15 cellular contexts compared by ENCODE assay signal in genomic region chr5:150446103-150446502, GRCh38. TPM values are rescaled to one million over a fixed set of nuclear protein-coding genes. Genes with fewer than 3 reads are reported as not detected.
DNase-seq lines count a peak whose midpoint lies in the region; ATAC-seq and TF ChIP-seq lines count a peak whose summit lies in the region.
"Had no signal": no experiment of that assay in that cellular context is flagged by ENCODE, and none has a peak within 500 bp of the region (broad histone marks: within the 10 kb centered on the region; RNA-seq: fewer than 3 reads in every experiment).

No MANE protein-coding gene starts in this region.

- peak overlapping the region in 1 of 59 donors; percentile 1 for H3K4me3 ChIP-seq in dorsolateral prefrontal cortex
- H3K4me3 ChIP-seq: body of pancreas, thoracic aorta had no signal

- DNase-seq in activated naive CD4-positive, alpha-beta T cell treated with anti-CD3 and anti-CD28 coated beads for 36 hours = no peak
- no peak for DNase-seq in activated naive CD4-positive, alpha-beta T cell (lab: John Stamatoyannopoulos, UW)
- DNase-seq in T-cell = no peak
- DNase-seq in dorsolateral prefrontal cortex = no peak
- DNase-seq in HCEC 1CT = no peak
- DNase-seq: body of pancreas, DMS153, foreskin melanocyte, NCI-H1048, NCI-H2171 treated with DMSO at 0.1 percent for 48 hours had no signal

- H3K27me3 Mint-ChIP-seq in activated naive CD4-positive, alpha-beta T cell treated with anti-CD3 and anti-CD28 coated beads for 36 hours (ENCODE audit: low read depth) = no peaks in the 10 kb centered on the region
- H3K27me3 Mint-ChIP-seq in T-cell = no peaks in the 10 kb centered on the region
- H3K27me3 Mint-ChIP-seq in stimulated activated memory B cell treated with anti-CD40 and anti-IgM and Interleukin-4, amounts not matched to agents 10 μg/mL and 1 μg/mL and 100 μg/mL, for 72 hours = no peaks in the 10 kb centered on the region

- POLR2A ChIA-PET in T-cell (lab: Charles Lee) = interaction anchor here in 1 of 2 donors (0.7 to 1.3 kb wide), 2 partner anchors 35 to 802 kb away, joined by 3 to 4 read pairs; no protein-coding TSS in a partner anchor

- H3K27me3 ChIP-seq in dorsolateral prefrontal cortex = no peaks in the 10 kb centered on the region
- H3K27me3 ChIP-seq: body of pancreas had no signal

- H3K36me3 Mint-ChIP-seq in activated naive CD4-positive, alpha-beta T cell treated with anti-CD3 and anti-CD28 coated beads for 36 hours (ENCODE audit: low read depth) = peaks cover 58% of the 10 kb centered on the region
- peaks cover 57% of the 10 kb centered on the region for H3K36me3 Mint-ChIP-seq in T-cell
- peaks cover 59% of the 10 kb centered on the region for H3K36me3 Mint-ChIP-seq in stimulated activated memory B cell treated with anti-CD40 and anti-IgM and Interleukin-4, amounts not matched to agents 10 μg/mL and 1 μg/mL and 100 μg/mL, for 72 hours

- ATAC-seq in T-cell (replicated peaks in 1 of 4) = no peak
- ATAC-seq in stimulated activated memory B cell treated with anti-CD40 and anti-IgM and Interleukin-4, amounts not matched to agents 10 μg/mL and 1 μg/mL and 100 μg/mL, for 72 hours = no peak
- no peak for ATAC-seq in HG02885 (IDR thresholded peaks at IDR 0.05; ENCODE audit: poor library complexity, unreplicated experiment)
- no peak for ATAC-seq in HG03521 (IDR thresholded peaks at IDR 0.05; ENCODE audit: unreplicated experiment)
- ATAC-seq: body of pancreas, SK-N-SH treated with all-trans-retinoic acid at 6 μM for 48 hours had no signal

- TF ChIP-seq CTCF in dorsolateral prefrontal cortex (IDR thresholded peaks at IDR 0.05 in 54 of 56, conservative IDR thresholded peaks at IDR 0.05 in 2 of 56; ENCODE audit: low read depth in 1 of 56, partially characterized antibody in 56 of 56) = no peak

- no peaks in the 10 kb centered on the region for H3K9me3 Mint-ChIP-seq in activated naive CD4-positive, alpha-beta T cell treated with anti-CD3 and anti-CD28 coated beads for 36 hours
- no peaks in the 10 kb centered on the region for H3K9me3 Mint-ChIP-seq in T-cell
- H3K9me3 Mint-ChIP-seq in stimulated activated memory B cell treated with anti-CD40 and anti-IgM and Interleukin-4, amounts not matched to agents 10 μg/mL and 1 μg/mL and 100 μg/mL, for 72 hours = no peaks in the 10 kb centered on the region

- peaks cover 34% of the 10 kb centered on the region for H3K4me1 Mint-ChIP-seq in activated naive CD4-positive, alpha-beta T cell treated with anti-CD3 and anti-CD28 coated beads for 36 hours (ENCODE audit: low read depth)
- peaks cover 26 to 37% (median 35%) of the 10 kb centered on the region in 3 donors for H3K4me1 Mint-ChIP-seq in T-cell
- H3K4me1 Mint-ChIP-seq in stimulated activated memory B cell treated with anti-CD40 and anti-IgM and Interleukin-4, amounts not matched to agents 10 μg/mL and 1 μg/mL and 100 μg/mL, for 72 hours = peaks cover 37% of the 10 kb centered on the region

- peak overlapping the region in 33 of 59 donors; percentile 13 to 98 (median 61) for H3K27ac ChIP-seq in dorsolateral prefrontal cortex
- H3K27ac ChIP-seq: body of pancreas, thoracic aorta had no signal

- CTCF ChIA-PET in activated naive CD4-positive, alpha-beta T cell treated with anti-CD3 and anti-CD28 coated beads for 36 hours (lab: Charles Lee) = interaction anchor here (0.7 to 2.4 kb wide), 3 partner anchors 9 to 31 kb away, joined by 3 to 16 read pairs (median 3); no protein-coding TSS in a partner anchor
- CTCF ChIA-PET in T-cell (lab: Charles Lee) = interaction anchor here (0.6 to 1.2 kb wide), 2 partner anchors 9 to 12 kb away, joined by 3 read pairs; no protein-coding TSS in a partner anchor

- intact Hi-C loops in activated naive CD4-positive, alpha-beta T cell treated with anti-CD3 and anti-CD28 coated beads for 36 hours (cut with micrococcal nuclease) = no loop called here
- intact Hi-C loops in dorsolateral prefrontal cortex (cut with DNase I) = loop anchor here in 1 of 2 donors (10.0 kb wide), 1 partner anchor 291 kb away; the partner anchor contains the start of gene PDGFRB

- no peak overlapping the region for H3K4me3 Mint-ChIP-seq in activated naive CD4-positive, alpha-beta T cell treated with anti-CD3 and anti-CD28 coated beads for 36 hours
- peak overlapping the region in 1 of 3 donors; percentile 42 for H3K4me3 Mint-ChIP-seq in T-cell
- peak overlapping the region; percentile 20 for H3K4me3 Mint-ChIP-seq in stimulated activated memory B cell treated with anti-CD40 and anti-IgM and Interleukin-4, amounts not matched to agents 10 μg/mL and 1 μg/mL and 100 μg/mL, for 72 hours

- H3K27ac Mint-ChIP-seq in activated naive CD4-positive, alpha-beta T cell treated with anti-CD3 and anti-CD28 coated beads for 36 hours = peak overlapping the region; percentile 99
- peak overlapping the region; percentile 11 to 49 for H3K27ac Mint-ChIP-seq in T-cell
- H3K27ac Mint-ChIP-seq in stimulated activated memory B cell treated with anti-CD40 and anti-IgM and Interleukin-4, amounts not matched to agents 10 μg/mL and 1 μg/mL and 100 μg/mL, for 72 hours = peak overlapping the region; percentile 54

RNA-seq across cellular contexts. Expression of gene RPS14, which starts 3.4 kb away (rescaled TPM):
- total RNA-seq in activated naive CD4-positive, alpha-beta T cell treated with anti-CD3 and anti-CD28 coated beads for 36 hours = 1,000 to 10,000 TPM; 4,594 to 4,738 TPM
- 1,000 to 10,000 TPM; 4,124 to 5,450 (median 5,009) TPM for total RNA-seq in T-cell
- total RNA-seq in dorsolateral prefrontal cortex = 100 to 1,000 TPM; 441 to 866 (median 635) TPM

RNA-seq across cellular contexts. Expression of gene CD74, which starts 33.4 kb away (rescaled TPM):
- 100 to 1,000 TPM; 312 to 316 TPM for total RNA-seq in activated naive CD4-positive, alpha-beta T cell treated with anti-CD3 and anti-CD28 coated beads for 36 hours
- total RNA-seq in T-cell = 100 to 1,000 TPM; 201 to 512 (median 406) TPM
- 100 to 1,000 TPM in 114 of 120 experiments, 10 to 100 TPM in 6; 51.8 to 687 (median 224) TPM for total RNA-seq in dorsolateral prefrontal cortex

Comparison
In these comparisons a context has a peak if more than half of its experiments do, and no peak if none do; other contexts are left out.
1. H3K27ac Mint-ChIP-seq: peak in every context shown above with its lines; median percentile 99 in activated naive CD4-positive, alpha-beta T cell treated with anti-CD3 and anti-CD28 coated beads for 36 hours; 54 in stimulated activated memory B cell treated with anti-CD40 and anti-IgM and Interleukin-4, amounts not matched to agents 10 μg/mL and 1 μg/mL and 100 μg/mL, for 72 hours; 30 in T-cell.
2. RNA of gene RPS14, which starts 3.4 kb away (total RNA-seq): 4,124 to 5,450 TPM in T-cell and 4,594 to 4,738 TPM in activated naive CD4-positive, alpha-beta T cell treated with anti-CD3 and anti-CD28 coated beads for 36 hours; 441 to 866 TPM in dorsolateral prefrontal cortex; every median in the first group is over 4 times any median in the second.